Comparison of ENCODE assay signal across 9 cellular contexts in the genomic region with DNA sequence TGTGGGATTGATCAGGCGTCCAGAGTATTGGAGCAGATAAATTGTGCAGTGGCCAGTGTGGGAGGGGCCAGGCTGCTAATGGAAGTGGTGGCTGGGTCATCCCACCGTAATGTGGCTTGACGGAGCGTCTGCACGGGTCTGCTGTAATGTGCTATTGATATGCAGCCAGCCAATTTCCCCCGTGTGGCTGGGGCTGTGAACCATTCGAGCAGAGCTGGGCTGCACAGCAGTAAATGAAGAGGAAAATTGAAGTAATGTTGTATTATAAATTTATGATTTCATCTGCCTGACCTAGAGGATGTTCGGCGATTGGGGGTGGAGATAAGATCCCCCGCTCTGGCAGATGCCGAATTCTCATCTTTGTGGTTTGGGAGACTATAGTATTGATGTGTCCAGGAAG.
DNase-seq lines count a peak whose midpoint lies in the region; ATAC-seq and TF ChIP-seq lines count a peak whose summit lies in the region.
"Had no signal": no experiment of that assay in that cellular context is flagged by ENCODE, and none has a peak within 500 bp of the region (broad histone marks: within the 10 kb centered on the region; RNA-seq: fewer than 3 reads in every experiment).

No MANE protein-coding gene starts in this region.

- no peak overlapping the region for H3K9ac ChIP-seq in MM.1S (ENCODE audit: low read length)
- H3K9ac ChIP-seq: BLaER1 had no signal

- no peak for DNase-seq in stimulated activated naive CD8-positive, alpha-beta T cell treated with anti-CD3 and anti-CD28 coated beads, Interleukin-15, Interleukin-2, amounts not matched to agents 100 U/mL and 50 U/mL, for 24 hours
- no peak for DNase-seq in stimulated activated naive CD8-positive, alpha-beta T cell treated with anti-CD3 and anti-CD28 coated beads, Interleukin-15, amount 100 ng/mL, for 72 hours
- DNase-seq in Peyer's patch (peak in 2 of 3 donors; percentile 64 to 67), islet precursor cell (peak; percentile 93), GM19238 (ENCODE audit: insufficient read length, low spot score) (no peak), gastrocnemius medialis (no peak), MM.1S (no peak), tibial nerve (ENCODE audit: low spot score in 2 of 2) (no peak)

- TF ChIP-seq POLR2A in Peyer's patch (IDR thresholded peaks at IDR 0.05), result no peak
- no peak for TF ChIP-seq POLR2A in gastrocnemius medialis (IDR thresholded peaks at IDR 0.05)
- no peak for TF ChIP-seq POLR2A in tibial nerve (IDR thresholded peaks at IDR 0.05)

- no peaks in the 10 kb centered on the region for H3K79me2 ChIP-seq in MM.1S (ENCODE audit: low read length)

- H3K4me3 Mint-ChIP-seq in stimulated activated naive CD8-positive, alpha-beta T cell treated with anti-CD3 and anti-CD28 coated beads, Interleukin-15, amount 100 ng/mL, for 72 hours, result peak overlapping the region in 1 of 2 donors; percentile 52

- peak; percentile 21 for ATAC-seq in stimulated activated naive CD8-positive, alpha-beta T cell treated with anti-CD3 and anti-CD28 coated beads, Interleukin-15, Interleukin-2, amounts not matched to agents 100 U/mL and 50 U/mL, for 24 hours
- no peak for ATAC-seq in stimulated activated naive CD8-positive, alpha-beta T cell treated with anti-CD3 and anti-CD28 coated beads, Interleukin-15, amount 100 ng/mL, for 72 hours
- no peak for ATAC-seq in gastrocnemius medialis

- intact Hi-C loops in gastrocnemius medialis (cut with DNase I; ENCODE audit: low total_unique reads), result no loop called here

- no peaks in the 10 kb centered on the region for H3K9me3 ChIP-seq in Peyer's patch
- H3K9me3 ChIP-seq in gastrocnemius medialis, result no peaks in the 10 kb centered on the region
- H3K9me3 ChIP-seq in MM.1S (replicated peaks; ENCODE audit: insufficient read depth, low read length), result no peaks in the 10 kb centered on the region
- H3K9me3 ChIP-seq in tibial nerve, result no peaks in the 10 kb centered on the region
- H3K9me3 ChIP-seq: BLaER1 had no signal

- H2AFZ ChIP-seq in MM.1S (ENCODE audit: low read length), result no peak overlapping the region

- H3F3A ChIP-seq in MM.1S (ENCODE audit: insufficient read depth, low read length), result no peaks in the 10 kb centered on the region

- H3K27me3 ChIP-seq in Peyer's patch, result no peaks in the 10 kb centered on the region
- no peaks in the 10 kb centered on the region for H3K27me3 ChIP-seq in gastrocnemius medialis
- H3K27me3 ChIP-seq in MM.1S (replicated peaks; ENCODE audit: insufficient read depth, low read length), result no peaks in the 10 kb centered on the region
- no peaks in the 10 kb centered on the region for H3K27me3 ChIP-seq in tibial nerve
- H3K27me3 ChIP-seq: BLaER1 had no signal

- TF ChIP-seq CTCF in Peyer's patch (IDR thresholded peaks at IDR 0.05) (no peak), gastrocnemius medialis (IDR thresholded peaks at IDR 0.05 in 4 of 5, conservative IDR thresholded peaks at IDR 0.05 in 1 of 5) (no peak), MM.1S (IDR thresholded peaks at IDR 0.05; ENCODE audit: low read length) (no peak), tibial nerve (IDR thresholded peaks at IDR 0.05) (no peak)

- peaks cover 40% of the 10 kb centered on the region for H3K4me1 Mint-ChIP-seq in stimulated activated naive CD8-positive, alpha-beta T cell treated with anti-CD3 and anti-CD28 coated beads, Interleukin-15, amount 100 ng/mL, for 72 hours

- H3K27ac ChIP-seq in Peyer's patch (peak overlapping the region in 1 of 4 donors; percentile 43), gastrocnemius medialis (no peak overlapping the region), MM.1S (ENCODE audit: low read length) (no peak overlapping the region), tibial nerve (no peak overlapping the region)

- H3K36me3 ChIP-seq in Peyer's patch (no peaks in the 10 kb centered on the region), gastrocnemius medialis (no peaks in the 10 kb centered on the region), MM.1S (replicated peaks; ENCODE audit: insufficient read depth, low read length) (no peaks in the 10 kb centered on the region), tibial nerve (peaks cover 0 to 13% (median 0%) of the 10 kb centered on the region in 3 donors)

- H3K4me2 ChIP-seq in MM.1S (ENCODE audit: low read depth, low read length), result no peak overlapping the region
- H3K4me2 ChIP-seq: BLaER1 had no signal

- H3K27me3 Mint-ChIP-seq in stimulated activated naive CD8-positive, alpha-beta T cell treated with anti-CD3 and anti-CD28 coated beads, Interleukin-15, amount 100 ng/mL, for 72 hours, result no peaks in the 10 kb centered on the region

- H3K4me1 ChIP-seq in Peyer's patch (peaks cover 0 to 8% (median under 1%) of the 10 kb centered on the region in 4 donors), gastrocnemius medialis (peaks cover 0 to 4% of the 10 kb centered on the region in 2 donors), MM.1S (ENCODE audit: low read length) (peaks cover 4% of the 10 kb centered on the region), tibial nerve (peaks cover 0 to 3% (median 0%) of the 10 kb centered on the region in 4 donors)

- no peaks in the 10 kb centered on the region for H3K9me2 ChIP-seq in MM.1S (replicated peaks; ENCODE audit: insufficient read depth, low read length)

- 85 to 89% methylated on average over 11 of the region's 11 CpGs for WGBS in tibial nerve, 2 donors

- no peaks in the 10 kb centered on the region for H3K9me3 Mint-ChIP-seq in stimulated activated naive CD8-positive, alpha-beta T cell treated with anti-CD3 and anti-CD28 coated beads, Interleukin-15, amount 100 ng/mL, for 72 hours

- H3K4me3 ChIP-seq in Peyer's patch (no peak overlapping the region), gastrocnemius medialis (no peak overlapping the region), MM.1S (ENCODE audit: low read length) (no peak overlapping the region), tibial nerve (no peak overlapping the region)
- H3K4me3 ChIP-seq: BLaER1 had no signal

- in situ Hi-C loops in gastrocnemius medialis (cut with MboI; ENCODE audit: low sequenced_read_pairs in 4 of 4), result no loop called here

- no peaks in the 10 kb centered on the region for H4K20me1 ChIP-seq in MM.1S (ENCODE audit: insufficient read depth, low read length)

- H3K27ac Mint-ChIP-seq in stimulated activated naive CD8-positive, alpha-beta T cell treated with anti-CD3 and anti-CD28 coated beads, Interleukin-15, amount 100 ng/mL, for 72 hours, result peak overlapping the region in 1 of 2 donors; percentile 55

- TF ChIP-seq EP300 in tibial nerve (IDR thresholded peaks at IDR 0.05), result no peak

Comparison
In these comparisons a context has a peak if more than half of its experiments do, and no peak if none do; other contexts are left out.
1. DNase-seq: peak in Peyer's patch (2 of 3) and islet precursor cell (single experiment); none in stimulated activated naive CD8-positive, alpha-beta T cell treated with anti-CD3 and anti-CD28 coated beads, Interleukin-15, Interleukin-2, amounts not matched to agents 100 U/mL and 50 U/mL, for 24 hours (single experiment), stimulated activated naive CD8-positive, alpha-beta T cell treated with anti-CD3 and anti-CD28 coated beads, Interleukin-15, amount 100 ng/mL, for 72 hours (0 of 2), GM19238 (single experiment), gastrocnemius medialis (0 of 2), MM.1S (single experiment) and tibial nerve (0 of 2).